ENCODE assay signal across 16 cellular contexts in genomic region chr10:59575269-59575668, GRCh38.
"Had no signal": no experiment of that assay in that cellular context is flagged by ENCODE, and none has a peak within 500 bp of the region (broad histone marks: within the 10 kb centered on the region; RNA-seq: fewer than 3 reads in every experiment).

No MANE protein-coding gene starts in this region.

- H3K4me3 ChIP-seq: adrenal gland, breast epithelium, heart right ventricle, pancreas, spleen, testis had no signal

- H3K27ac ChIP-seq: adrenal gland, breast epithelium, heart right ventricle, pancreas, spleen, testis had no signal

- DNase-seq: activated CD4-positive, alpha-beta T cell treated with anti-CD3 and anti-CD28 coated beads for 36 hours; activated CD4-positive, alpha-beta T cell treated with anti-CD3 and anti-CD28 coated beads, Interleukin-2, amount 50 U/mL, for 48 hours; activated gamma-delta T cell; adrenal gland; cerebellar nuclear complex; cortex of kidney; effector CD4-positive, alpha-beta T cell; heart right ventricle; left cardiac atrium; mesenchymal stem cell; natural killer cell; pancreas; spleen; stimulated activated CD4-positive, alpha-beta T cell treated with anti-CD3 and anti-CD28 coated beads, Interleukin-4, amount 100 ng/mL, for 4 hours; testis had no signal

- H3K36me3 ChIP-seq: adrenal gland, breast epithelium, heart right ventricle, pancreas, spleen had no signal

- H3K4me1 ChIP-seq: breast epithelium, pancreas, spleen, testis had no signal

- H3K27me3 ChIP-seq: adrenal gland, breast epithelium, pancreas, testis had no signal

- H3K9me3 ChIP-seq: adrenal gland, breast epithelium, heart right ventricle, pancreas, spleen, testis had no signal
